35 cellular contexts compared by ENCODE assay signal in genomic region chr17:6005939-6006338, GRCh38.
"Had no signal": no experiment of that assay in that cellular context is flagged by ENCODE, and none has a peak within 500 bp of the region (broad histone marks: within the 10 kb centered on the region; RNA-seq: fewer than 3 reads in every experiment).

No MANE protein-coding gene starts in this region.

- H3K27me3 ChIP-seq: MG63 had no signal

- H3K4me3 ChIP-seq: MG63 had no signal

- H3K36me3 ChIP-seq: MG63 had no signal

- DNase-seq: Karpas-422, Kasumi-1, MG63, MM.1S, MV-4-11, NCI-H1048, NCI-H1092, NCI-H1092 treated with DMSO at 0.1 percent for 48 hours, NCI-H1105, NCI-H1105 treated with DMSO at 0.1 percent for 48 hours, NCI-H1417, NCI-H1417 treated with DMSO at 0.1 percent for 48 hours, NCI-H1436, NCI-H1436 treated with DMSO at 0.1 percent for 48 hours, NCI-H146, NCI-H1694, NCI-H1694 treated with DMSO at 0.1 percent for 48 hours, NCI-H187, NCI-H187 treated with DMSO at 0.1 percent for 48 hours, NCI-H1930, NCI-H2029, NCI-H2029 treated with DMSO at 0.1 percent for 48 hours, NCI-H2081, NCI-H2081 treated with DMSO at 0.1 percent for 48 hours, NCI-H2107, NCI-H2171, NCI-H2171 treated with DMSO at 0.1 percent for 48 hours, NCI-H2227 treated with DMSO at 0.1 percent for 48 hours, NCI-H226, NCI-H345, NCI-H446, NCI-H446 treated with DMSO at 0.1 percent for 48 hours, NCI-H510A, NCI-H510A treated with DMSO at 0.1 percent for 48 hours, NCI-H524 had no signal
